ENCODE assay signal across 12 cellular contexts in the genomic region with DNA sequence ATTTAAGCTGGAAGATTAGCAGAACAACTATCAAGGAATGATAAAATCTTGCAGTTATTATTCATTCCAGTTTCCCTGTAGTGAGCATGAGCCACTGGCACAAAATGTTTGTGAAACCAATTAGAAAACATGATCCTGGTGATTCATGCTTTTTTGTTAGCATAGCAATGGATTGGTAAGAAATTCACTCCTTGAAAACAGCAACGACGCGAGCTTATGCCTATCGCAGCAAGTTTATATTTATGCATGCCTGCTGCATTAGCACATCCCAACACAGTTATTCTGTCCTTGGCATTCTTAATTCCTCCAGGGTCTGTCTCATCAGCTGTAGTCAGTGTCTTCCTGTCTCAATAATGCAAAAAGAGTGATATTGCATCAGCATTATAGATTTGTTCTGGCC.
"Had no signal": no experiment of that assay in that cellular context is flagged by ENCODE, and none has a peak within 500 bp of the region (broad histone marks: within the 10 kb centered on the region; RNA-seq: fewer than 3 reads in every experiment).

No MANE protein-coding gene starts in this region.

- H3K9me3 ChIP-seq: neutrophil had no signal

- H3K27ac ChIP-seq: cardiac muscle cell, neutrophil, spleen had no signal

- DNase-seq: activated B cell treated with CpG ODN at 0.5 μM for 24 hours; activated CD4-positive, alpha-beta T cell treated with anti-CD3 and anti-CD28 coated beads, Interleukin-2, amount 10 ng/mL, durations not matched to agents 7 days and 5 days; activated effector memory CD4-positive, alpha-beta T cell treated with Interleukin-2 at 50 U/mL for 16 hours; hippocampal formation; kidney glomerular epithelial cell; right cardiac atrium; spleen; stimulated activated CD4-positive, alpha-beta T cell treated with anti-CD3 and anti-CD28 coated beads, Interleukin-2, amount 100 ng/mL, for 24 hours; stimulated activated naive CD4-positive, alpha-beta T cell had no signal

- H3K4me1 ChIP-seq: spleen had no signal

- H3K27me3 ChIP-seq: cardiac muscle cell, neutrophil, spleen had no signal

- H3K4me3 ChIP-seq: cardiac muscle cell, spleen had no signal

- ATAC-seq: right cardiac atrium, SK-N-SH treated with all-trans-retinoic acid at 6 μM for 48 hours had no signal

- H3K36me3 ChIP-seq: cardiac muscle cell, neutrophil, spleen had no signal
